Comparison of ENCODE assay signal across 10 cellular contexts in the genomic region with DNA sequence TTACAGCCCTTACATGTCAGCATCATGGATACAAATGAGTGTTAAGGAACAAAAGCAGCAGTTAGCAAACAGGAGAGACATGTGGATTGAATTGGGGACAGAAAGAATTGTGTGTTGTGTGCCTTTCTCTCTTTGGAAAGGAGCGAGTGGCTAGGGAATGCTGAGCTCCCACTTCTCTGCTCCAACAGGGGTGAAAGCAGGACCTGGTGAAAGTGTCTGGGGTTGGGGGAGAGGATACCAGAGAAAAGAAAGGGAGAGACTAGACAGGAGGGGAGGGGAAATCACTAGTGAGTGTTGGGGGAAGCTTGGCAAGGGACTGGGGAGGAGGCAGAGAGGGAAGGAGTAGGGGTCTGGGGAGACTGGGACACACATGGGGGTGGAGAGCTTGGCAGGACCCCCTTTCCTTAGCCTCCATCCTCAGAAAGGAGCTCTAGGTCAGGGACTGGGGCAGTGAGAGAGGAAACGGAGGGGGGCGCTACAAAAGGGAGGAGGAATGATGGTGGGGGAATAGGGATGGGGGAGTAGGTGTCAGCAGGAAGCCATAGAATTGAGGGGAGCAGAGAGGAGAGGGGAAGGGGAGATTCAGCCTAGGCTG. TPM values are rescaled to one million over a fixed set of nuclear protein-coding genes. Genes with fewer than 3 reads are reported as not detected.
DNase-seq lines count a peak whose midpoint lies in the region; ATAC-seq and TF ChIP-seq lines count a peak whose summit lies in the region.
"Had no signal": no experiment of that assay in that cellular context is flagged by ENCODE, and none has a peak within 500 bp of the region (broad histone marks: within the 10 kb centered on the region; RNA-seq: fewer than 3 reads in every experiment).

No MANE protein-coding gene starts in this region.

- H2AFZ ChIP-seq in neuron (ENCODE audit: low read depth, low read length): no peak overlapping the region

- H3K9me3 ChIP-seq in left ventricle myocardium inferior (replicated peaks) (no peaks in the 10 kb centered on the region), neuron (ENCODE audit: low read length) (no peaks in the 10 kb centered on the region), aorta (ENCODE audit: control insufficient read depth, low read length) (no peaks in the 10 kb centered on the region)

- ATAC-seq in left cardiac atrium: no peak
- ATAC-seq in aorta (ENCODE audit: low FRiP score): no peak
- no peak for ATAC-seq in left lobe of liver

- peak overlapping the region; percentile 90 for H3K4me3 ChIP-seq in left ventricle myocardium inferior
- peak overlapping the region; percentile 87 for H3K4me3 ChIP-seq in epithelial cell of esophagus (ENCODE audit: low read length)
- H3K4me3 ChIP-seq in neuron (ENCODE audit: low read length): peak overlapping the region; percentile 87
- peak overlapping the region; percentile 4 to 99 for H3K4me3 ChIP-seq in aorta (ENCODE audit: low read length in 2 of 2)

- WGBS in aorta, 2 donors: 7 to 19% methylated on average over 3 of the region's 3 CpGs

- H3K27ac ChIP-seq in left ventricle myocardium inferior (replicated peaks) (peak overlapping the region; percentile 90), aorta (ENCODE audit: low read depth in 1 of 2, low read length in 2 of 2) (peak overlapping the region; percentile 59 to 75), caudate nucleus (ENCODE audit: low read depth, low read length) (no peak overlapping the region)

- TF ChIP-seq CTCF in left ventricle myocardium inferior (IDR thresholded peaks at IDR 0.05; ENCODE audit: borderline replicate concordance) (no peak), epithelial cell of esophagus (IDR thresholded peaks at IDR 0.05; ENCODE audit: insufficient read depth, low read depth, low read length, missing control alignments) (no peak)

- intact Hi-C loops in left ventricle myocardium inferior (cut with micrococcal nuclease) (no loop called here), left cardiac atrium (cut with DNase I) (no loop called here), aorta (cut with DNase I) (no loop called here)

- DNase-seq in left ventricle myocardium inferior: no peak
- no peak for DNase-seq in left cardiac atrium
- no peak for DNase-seq in epithelial cell of esophagus (ENCODE audit: low read depth)
- DNase-seq in aorta: no peak
- no peak for DNase-seq in left lobe of liver (ENCODE audit: low spot score)
- DNase-seq in cerebellar nuclear complex (lab: John Stamatoyannopoulos, UW): no peak
- DNase-seq in caudate nucleus (lab: John Stamatoyannopoulos, UW): no peak
- DNase-seq: NCI-H146; stimulated activated CD4-positive, alpha-beta T cell treated with anti-CD3 and anti-CD28 coated beads, Interleukin-15, amount 100 ng/mL, for 24 hours had no signal

- no peaks in the 10 kb centered on the region for H3K36me3 ChIP-seq in left ventricle myocardium inferior
- no peaks in the 10 kb centered on the region for H3K36me3 ChIP-seq in neuron (ENCODE audit: insufficient read depth, low read length)
- no peaks in the 10 kb centered on the region for H3K36me3 ChIP-seq in aorta (ENCODE audit: control insufficient read depth in 1 of 2, insufficient read depth in 2 of 2, low read length in 1 of 2)

- H3K4me1 ChIP-seq in left ventricle myocardium inferior: peaks cover 54% of the 10 kb centered on the region
- H3K4me1 ChIP-seq in neuron (ENCODE audit: insufficient read depth, low read length): peaks cover 20% of the 10 kb centered on the region
- peaks cover 0 to 2% of the 10 kb centered on the region in 2 donors for H3K4me1 ChIP-seq in aorta (ENCODE audit: control insufficient read depth in 1 of 2, insufficient read depth in 2 of 2, low read length in 2 of 2)

- peaks cover 34% of the 10 kb centered on the region for H3K27me3 ChIP-seq in left ventricle myocardium inferior (ENCODE audit: low read depth)
- H3K27me3 ChIP-seq in neuron (ENCODE audit: insufficient read depth, low read length): no peaks in the 10 kb centered on the region
- no peaks in the 10 kb centered on the region for H3K27me3 ChIP-seq in aorta (ENCODE audit: control insufficient read depth in 1 of 2, insufficient read depth in 2 of 2, low read length in 1 of 2)

RNA-seq across cellular contexts. Expression of gene KIRREL1, which starts 2.2 kb away (rescaled TPM):
- 7.3 TPM for total RNA-seq in left ventricle myocardium inferior
- 10 to 100 TPM; 19.7 to 21.2 TPM for total RNA-seq in left cardiac atrium
- total RNA-seq in aorta: 100 to 1,000 TPM in 1 of 2 donors, 10 to 100 TPM in 1; 96.7 to 102 TPM
- polyA plus RNA-seq in aorta: 10 to 100 TPM; 15.3 to 41.5 TPM
- total RNA-seq in left lobe of liver: 2.2 TPM

Comparison
In these comparisons a context has a peak if more than half of its experiments do, and no peak if none do; other contexts are left out.
1. RNA of gene KIRREL1, which starts 2.2 kb away (total RNA-seq): 96.7 to 102 TPM in aorta; 19.7 to 21.2 TPM in left cardiac atrium, 7.3 TPM in left ventricle myocardium inferior (single experiment) and 2.2 TPM in left lobe of liver (single experiment); every median in the first group is over 4 times any median in the second.
2. Peak in every context shown above with its lines, with median percentiles within 50 percentile points of each other: H3K4me3 ChIP-seq.